2 cellular contexts compared by ENCODE assay signal in the genomic region with DNA sequence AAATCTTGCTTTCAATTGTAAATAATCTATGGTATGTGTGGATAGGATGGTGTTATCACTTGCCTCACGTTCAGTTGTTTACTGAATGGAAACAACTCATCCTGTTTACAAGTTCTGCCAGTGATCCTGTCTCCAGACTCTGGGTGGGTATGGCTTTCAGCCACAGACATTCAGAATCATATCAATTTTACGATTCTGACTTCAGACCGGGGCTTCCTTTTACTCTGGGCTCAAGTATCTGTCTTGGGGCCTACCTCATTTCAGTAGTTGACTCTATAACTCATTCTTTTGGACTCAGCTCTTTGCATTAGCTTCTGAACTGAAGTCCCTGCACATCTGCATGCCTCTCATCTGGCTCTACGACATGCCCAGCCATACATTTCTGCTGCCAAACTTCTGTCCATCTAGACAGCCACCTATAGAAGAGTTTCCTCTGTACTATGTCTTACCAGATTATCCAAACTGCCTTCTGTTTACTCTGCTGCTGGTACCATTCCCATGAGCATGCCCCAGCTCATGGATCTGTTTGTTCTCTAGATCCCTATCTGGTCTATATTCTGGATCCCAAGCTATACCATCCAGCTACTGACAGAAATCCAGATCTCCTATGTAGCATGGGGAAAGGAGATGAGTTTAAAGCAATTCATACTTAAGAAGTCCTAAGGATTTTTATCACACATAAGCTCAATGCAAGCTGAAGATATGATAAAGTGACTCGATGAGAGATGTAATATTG.
TF ChIP-seq lines count a peak whose summit lies in the region.

No MANE protein-coding gene starts in this region.

TF ChIP-seq in IMR-90, 13 proteins besides CTCF, POLR2A, EP300 and RAD21:
- TF ChIP-seq BHLHE40 (IDR thresholded peaks at IDR 0.05; ENCODE audit: low read depth, low read length) (no peak), RCOR1 (IDR thresholded peaks at IDR 0.05; ENCODE audit: insufficient replicate concordance, low read length) (no peak), MAZ (IDR thresholded peaks at IDR 0.05; ENCODE audit: borderline replicate concordance, low read depth, low read length) (no peak), NFE2L2 (IDR thresholded peaks at IDR 0.05; ENCODE audit: low read depth, low read length) (no peak), SMC3 (IDR thresholded peaks at IDR 0.05; ENCODE audit: low read depth, low read length) (no peak), RFX5 (IDR thresholded peaks at IDR 0.05; ENCODE audit: low read depth, low read length) (no peak), CEBPB (IDR thresholded peaks at IDR 0.05; ENCODE audit: low read depth, low read length) (no peak), USF2 (IDR thresholded peaks at IDR 0.05; ENCODE audit: low read depth, low read length) (no peak), MXI1 (IDR thresholded peaks at IDR 0.05; ENCODE audit: borderline replicate concordance, low read depth, low read length) (no peak)
- TF ChIP-seq, protein P1, sequence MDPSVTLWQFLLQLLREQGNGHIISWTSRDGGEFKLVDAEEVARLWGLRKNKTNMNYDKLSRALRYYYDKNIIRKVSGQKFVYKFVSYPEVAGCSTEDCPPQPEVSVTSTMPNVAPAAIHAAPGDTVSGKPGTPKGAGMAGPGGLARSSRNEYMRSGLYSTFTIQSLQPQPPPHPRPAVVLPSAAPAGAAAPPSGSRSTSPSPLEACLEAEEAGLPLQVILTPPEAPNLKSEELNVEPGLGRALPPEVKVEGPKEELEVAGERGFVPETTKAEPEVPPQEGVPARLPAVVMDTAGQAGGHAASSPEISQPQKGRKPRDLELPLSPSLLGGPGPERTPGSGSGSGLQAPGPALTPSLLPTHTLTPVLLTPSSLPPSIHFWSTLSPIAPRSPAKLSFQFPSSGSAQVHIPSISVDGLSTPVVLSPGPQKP (IDR thresholded peaks at IDR 0.05; ENCODE audit: borderline replicate concordance, low read depth, low read length) = no peak

TF ChIP-seq in GM12878, 131 proteins besides CTCF, POLR2A, EP300 and RAD21:
- TF ChIP-seq PBX3 (IDR thresholded peaks at IDR 0.05; ENCODE audit: insufficient replicate concordance, low read depth, low read length) (no peak), RUNX3 (IDR thresholded peaks at IDR 0.05; ENCODE audit: low read length) (peak; percentile 49; the same call in 1 of the 2 replicates), E4F1 (IDR thresholded peaks at IDR 0.05; ENCODE audit: borderline replicate concordance, partially characterized antibody) (no peak), SREBF2 (IDR thresholded peaks at IDR 0.05; ENCODE audit: low read length) (no peak), YBX1 (IDR thresholded peaks at IDR 0.05) (no peak), BCL11A (IDR thresholded peaks at IDR 0.05; ENCODE audit: low read depth, low read length) (no peak), JUNB (IDR thresholded peaks at IDR 0.05) (peak; percentile 58; the same call in 1 of the 2 replicates), PML (IDR thresholded peaks at IDR 0.05; ENCODE audit: low read length) (peak; percentile 42; the same call in 1 of the 2 replicates), EED (IDR thresholded peaks at IDR 0.05; ENCODE audit: low read depth) (peak; percentile 58; the same call in 1 of the 2 replicates), TBL1XR1 (IDR thresholded peaks at IDR 0.05; ENCODE audit: low read depth, low read length) (no peak), FOS (IDR thresholded peaks at IDR 0.05; ENCODE audit: borderline replicate concordance, extremely low read depth, insufficient read length) (no peak), NFIC (IDR thresholded peaks at IDR 0.05; ENCODE audit: low read depth, low read length) (0 out of 2 replicates have a peak, but pooled peaks have one; percentile 25), CBX3 (IDR thresholded peaks at IDR 0.05; ENCODE audit: borderline replicate concordance, low read depth) (no peak), SMARCA5 (IDR thresholded peaks at IDR 0.05) (no peak), EGR1 (IDR thresholded peaks at IDR 0.05; ENCODE audit: borderline replicate concordance in 1 of 2, low read depth in 2 of 2, low read length in 2 of 2) (no peak), SUZ12 (IDR thresholded peaks at IDR 0.05; ENCODE audit: unreplicated experiment) (no peak), WRNIP1 (IDR thresholded peaks at IDR 0.05; ENCODE audit: borderline replicate concordance, low read depth, low read length) (no peak), CREM (IDR thresholded peaks at IDR 0.05; ENCODE audit: low read depth) (no peak), GABPA (IDR thresholded peaks at IDR 0.05; ENCODE audit: low read depth) (no peak), HDAC2 (IDR thresholded peaks at IDR 0.05) (no peak), TARDBP (IDR thresholded peaks at IDR 0.05; ENCODE audit: borderline replicate concordance) (no peak), SMAD5 (IDR thresholded peaks at IDR 0.05; ENCODE audit: low read depth) (no peak), BCL3 (IDR thresholded peaks at IDR 0.05; ENCODE audit: borderline replicate concordance, insufficient read depth, low read depth, low read length, poor library complexity, severe bottlenecking) (no peak), CREB1 (IDR thresholded peaks at IDR 0.05; ENCODE audit: low read depth) (0 out of 2 replicates have a peak, but pooled peaks have one; percentile 23), KAT2A (conservative IDR thresholded peaks at IDR 0.05; ENCODE audit: control insufficient read depth, low read depth, low read length) (no peak), IRF5 (IDR thresholded peaks at IDR 0.05; ENCODE audit: borderline replicate concordance) (no peak)
- TF ChIP-seq, protein P2, sequence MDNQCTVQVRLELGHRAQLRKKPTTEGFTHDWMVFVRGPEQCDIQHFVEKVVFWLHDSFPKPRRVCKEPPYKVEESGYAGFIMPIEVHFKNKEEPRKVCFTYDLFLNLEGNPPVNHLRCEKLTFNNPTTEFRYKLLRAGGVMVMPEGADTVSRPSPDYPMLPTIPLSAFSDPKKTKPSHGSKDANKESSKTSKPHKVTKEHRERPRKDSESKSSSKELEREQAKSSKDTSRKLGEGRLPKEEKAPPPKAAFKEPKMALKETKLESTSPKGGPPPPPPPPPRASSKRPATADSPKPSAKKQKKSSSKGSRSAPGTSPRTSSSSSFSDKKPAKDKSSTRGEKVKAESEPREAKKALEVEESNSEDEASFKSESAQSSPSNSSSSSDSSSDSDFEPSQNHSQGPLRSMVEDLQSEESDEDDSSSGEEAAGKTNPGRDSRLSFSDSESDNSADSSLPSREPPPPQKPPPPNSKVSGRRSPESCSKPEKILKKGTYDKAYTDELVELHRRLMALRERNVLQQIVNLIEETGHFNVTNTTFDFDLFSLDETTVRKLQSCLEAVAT (IDR thresholded peaks at IDR 0.05) = no peak
- TF ChIP-seq, protein P3, sequence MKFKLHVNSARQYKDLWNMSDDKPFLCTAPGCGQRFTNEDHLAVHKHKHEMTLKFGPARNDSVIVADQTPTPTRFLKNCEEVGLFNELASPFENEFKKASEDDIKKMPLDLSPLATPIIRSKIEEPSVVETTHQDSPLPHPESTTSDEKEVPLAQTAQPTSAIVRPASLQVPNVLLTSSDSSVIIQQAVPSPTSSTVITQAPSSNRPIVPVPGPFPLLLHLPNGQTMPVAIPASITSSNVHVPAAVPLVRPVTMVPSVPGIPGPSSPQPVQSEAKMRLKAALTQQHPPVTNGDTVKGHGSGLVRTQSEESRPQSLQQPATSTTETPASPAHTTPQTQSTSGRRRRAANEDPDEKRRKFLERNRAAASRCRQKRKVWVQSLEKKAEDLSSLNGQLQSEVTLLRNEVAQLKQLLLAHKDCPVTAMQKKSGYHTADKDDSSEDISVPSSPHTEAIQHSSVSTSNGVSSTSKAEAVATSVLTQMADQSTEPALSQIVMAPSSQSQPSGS (IDR thresholded peaks at IDR 0.05; ENCODE audit: low read length) = peak; percentile 15; the same call in 1 of the 2 replicates
